ENCODE assay signal across 8 cellular contexts in genomic region chr17:81510798-81511549, GRCh38. TPM values are rescaled to one million over a fixed set of nuclear protein-coding genes. Genes with fewer than 3 reads are reported as not detected.
DNase-seq lines count a peak whose midpoint lies in the region; ATAC-seq and TF ChIP-seq lines count a peak whose summit lies in the region.

No MANE protein-coding gene starts in this region.

- ATAC-seq in GM19324 (IDR thresholded peaks at IDR 0.05; ENCODE audit: low FRiP score, unreplicated experiment), result no peak
- no peak for ATAC-seq in HG02981 (IDR thresholded peaks at IDR 0.05; ENCODE audit: unreplicated experiment)

- in situ Hi-C loops in SK-MEL-5 (cut with HindIII; ENCODE audit: low pct_unique_long_range_greater_than_20kb, low sequenced_read_pairs), result loop anchor here (10.0 kb wide), 1 partner anchor 116 kb away; the partner anchor contains the start of gene BAHCC1

- TF ChIP-seq CTCF in GM12865 (IDR thresholded peaks at IDR 0.05; ENCODE audit: insufficient read depth, low read depth, low read length, missing control alignments), result no peak

- peak overlapping the region; percentile 89 for H3K4me3 ChIP-seq in GM12865 (ENCODE audit: low read depth, low read length)
- H3K4me3 ChIP-seq in mononuclear cell (ENCODE audit: low read length), result peak overlapping the region; percentile 77
- peak overlapping the region; percentile 97 for H3K4me3 ChIP-seq in urinary bladder (ENCODE audit: low read depth, low read length)

- no peaks in the 10 kb centered on the region for H3K27me3 ChIP-seq in mononuclear cell (ENCODE audit: insufficient read depth, low read length)

- H3K9me3 ChIP-seq in mononuclear cell (ENCODE audit: low read depth, low read length), result no peaks in the 10 kb centered on the region

- 2% methylated on average over 46 of the region's 46 CpGs for WGBS in urinary bladder

- H3K27ac ChIP-seq in urinary bladder (ENCODE audit: low read depth), result peak overlapping the region; percentile 63

- peaks cover 4% of the 10 kb centered on the region for H3K36me3 ChIP-seq in urinary bladder (ENCODE audit: insufficient read depth)

- peaks cover 53% of the 10 kb centered on the region for H3K4me1 ChIP-seq in mononuclear cell (ENCODE audit: insufficient read depth, low read length)
- no peaks in the 10 kb centered on the region for H3K4me1 ChIP-seq in urinary bladder (ENCODE audit: insufficient read depth)

- DNase-seq in GM12865 (ENCODE audit: low read depth) (peak; percentile 35), SK-MEL-5 (ENCODE audit: low read depth, low spot score) (peak; percentile 47), dermis blood vessel endothelial cell (peak; percentile 49), NCI-H82 (lab: John Stamatoyannopoulos, UW) (no peak)

RNA-seq across cellular contexts. Expression of gene ACTG1, which starts 1.6 kb away (rescaled TPM):
- total RNA-seq in SK-MEL-5 (2014; rRNA removed; shearing (Covaris generic)), result 6,652 and 7,362 TPM in 2 replicates
- polyA plus RNA-seq in SK-MEL-5 (2015; cell fraction: cytosol; rRNA removed), result 14,079 and 14,098 TPM in 2 replicates
- polyA plus RNA-seq in SK-MEL-5 (2015; cell fraction: nucleus; rRNA removed), result 2,992 and 3,106 TPM in 2 replicates
- total RNA-seq in dermis blood vessel endothelial cell (6,291 and 7,288 TPM in 2 replicates), mononuclear cell (2,327 TPM), urinary bladder (2,267 TPM)
- polyA plus RNA-seq in urinary bladder, result 2,840 TPM

RNA-seq across cellular contexts. Expression of gene FSCN2, which starts 17.2 kb away (rescaled TPM):
- 0.34 TPM in 1 of 2 replicates, not detected in the other for total RNA-seq in SK-MEL-5 (2014; rRNA removed; shearing (Covaris generic))
- 0.08 and 0.64 TPM in 2 replicates for polyA plus RNA-seq in SK-MEL-5 (2015; cell fraction: cytosol; rRNA removed)
- 1.1 TPM in 1 of 2 replicates, not detected in the other for polyA plus RNA-seq in SK-MEL-5 (2015; cell fraction: nucleus; rRNA removed)
- total RNA-seq in dermis blood vessel endothelial cell (0.42 and 1.0 TPM in 2 replicates), mononuclear cell (0.52 TPM), urinary bladder (0.69 TPM)
- 0.43 TPM for polyA plus RNA-seq in urinary bladder

RNA-seq across cellular contexts. Expression of gene FAAP100, which starts 41.2 kb away (rescaled TPM):
- total RNA-seq in SK-MEL-5 (2014; rRNA removed; shearing (Covaris generic)), result 34.0 and 35.0 TPM in 2 replicates
- polyA plus RNA-seq in SK-MEL-5 (2015; cell fraction: cytosol; rRNA removed), result 82.9 and 88.7 TPM in 2 replicates
- polyA plus RNA-seq in SK-MEL-5 (2015; cell fraction: nucleus; rRNA removed), result 337 and 354 TPM in 2 replicates
- total RNA-seq in dermis blood vessel endothelial cell (26.0 and 27.1 TPM in 2 replicates), mononuclear cell (13.5 TPM), urinary bladder (14.0 TPM)
- 21.0 TPM for polyA plus RNA-seq in urinary bladder
